In the genomic region with DNA sequence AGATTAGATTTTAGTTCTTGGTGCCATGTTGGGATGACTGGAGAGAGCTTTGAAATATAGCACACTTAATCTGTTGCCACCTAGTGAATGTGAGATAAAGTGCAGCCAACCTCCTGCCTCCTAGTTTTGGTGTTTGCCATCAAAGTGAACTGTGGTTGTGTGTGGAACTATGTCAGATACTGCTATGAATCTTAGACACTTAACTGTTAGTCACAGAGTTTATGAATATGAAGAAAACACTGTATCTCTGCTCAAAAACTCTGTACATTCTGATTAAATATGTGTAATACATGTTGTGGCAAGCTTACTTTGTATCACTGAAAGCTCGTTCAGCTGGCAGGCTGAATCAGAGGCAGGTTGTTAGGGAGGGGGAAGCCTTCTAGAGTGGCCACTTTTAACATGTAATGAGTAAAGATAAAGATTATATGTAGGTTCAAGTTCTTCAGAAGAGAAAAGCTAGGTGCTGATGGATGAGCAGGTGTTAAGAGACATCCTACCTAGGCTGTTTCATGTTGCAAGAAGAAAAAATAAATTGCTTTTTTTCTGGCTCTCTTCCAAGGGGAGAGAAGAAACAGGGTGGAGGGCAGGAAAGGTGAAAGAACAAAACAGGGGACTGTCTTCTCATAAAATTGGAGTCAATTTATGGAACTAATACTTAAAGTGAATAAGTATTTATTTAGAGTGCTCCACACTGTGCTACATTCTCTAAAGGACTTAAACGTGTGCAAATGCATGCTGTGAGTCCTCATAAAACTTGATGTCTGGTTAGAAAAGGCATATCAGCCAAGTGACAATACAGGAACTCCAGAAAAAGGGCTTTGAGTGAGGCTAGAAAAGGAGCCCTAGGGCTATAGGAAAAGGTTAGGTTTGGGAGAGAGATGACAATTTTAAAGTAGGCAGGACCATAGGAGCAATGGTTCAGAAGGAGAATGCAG, we compare ENCODE assay signal across 8 cellular contexts. TPM values are rescaled to one million over a fixed set of nuclear protein-coding genes. Genes with fewer than 3 reads are reported as not detected.
DNase-seq lines count a peak whose midpoint lies in the region; ATAC-seq, FAIRE-seq and TF ChIP-seq lines count a peak whose summit lies in the region.

No MANE protein-coding gene starts in this region.

- H3K36me3 ChIP-seq in endothelial cell of umbilical vein (ENCODE audit: control insufficient read depth in 2 of 2, extremely low read depth in 1 of 2, insufficient read depth in 2 of 2, low read length in 2 of 2) (no peaks in the 10 kb centered on the region), neuronal stem cell (replicated peaks in 1 of 2; ENCODE audit: control insufficient read depth in 2 of 2, insufficient read depth in 2 of 2, low read length in 2 of 2) (no peaks in the 10 kb centered on the region)

- TF ChIP-seq CTCF in GM12872 (IDR thresholded peaks at IDR 0.05; ENCODE audit: insufficient read depth, low read depth, low read length) (peak; percentile 39; the same call in 2 of the 3 replicates), endothelial cell of umbilical vein (IDR thresholded peaks at IDR 0.05; ENCODE audit: extremely low read depth in 1 of 2, insufficient read depth in 1 of 2, low read depth in 1 of 2, low read length in 2 of 2) (peak; percentile 52), retinal pigment epithelial cell (conservative IDR thresholded peaks at IDR 0.05; ENCODE audit: low read depth, low read length) (peak; percentile 58)

- intact Hi-C loops in endothelial cell of umbilical vein (cut with micrococcal nuclease), result loop anchor here (10.0 kb wide), 1 partner anchor 278 kb away; no protein-coding TSS in a partner anchor

- TF ChIP-seq POLR2A in endothelial cell of umbilical vein (IDR thresholded peaks at IDR 0.05; ENCODE audit: low read depth, low read length), result no peak

- no TSS peak for BruUV-seq in endothelial cell of umbilical vein (replicated peaks; lab: Mats Ljungman, UMichigan)

- no peaks in the 10 kb centered on the region for H3K79me1 ChIP-seq in neuronal stem cell (ENCODE audit: low read depth, low read length)

- dilution Hi-C loops in endothelial cell of umbilical vein (cut with MboI; ENCODE audit: extremely low pct_ligation_motif_present, low sequenced_read_pairs), result no loop called here

- FAIRE-seq in endothelial cell of umbilical vein (lab: Jason Lieb, UNC), result peak; percentile 68

- H3K4me3 ChIP-seq in endothelial cell of umbilical vein (replicated peaks in 1 of 3; ENCODE audit: insufficient read depth in 1 of 3, low read depth in 1 of 3, low read length in 3 of 3) (no peak overlapping the region), retinal pigment epithelial cell (ENCODE audit: low read length) (no peak overlapping the region), neuronal stem cell (ENCODE audit: low read length in 2 of 2) (no peak overlapping the region)

- no peaks in the 10 kb centered on the region for H3K9me3 ChIP-seq in endothelial cell of umbilical vein (replicated peaks; ENCODE audit: control insufficient read depth, insufficient read depth, low read length)
- no peaks in the 10 kb centered on the region for H3K9me3 ChIP-seq in neuronal stem cell (replicated peaks in 1 of 2; ENCODE audit: control insufficient read depth in 2 of 2, insufficient read depth in 1 of 2, low read depth in 1 of 2, low read length in 2 of 2)

- no peak for ATAC-seq in GM21360 (IDR thresholded peaks at IDR 0.05; ENCODE audit: unreplicated experiment)
- ATAC-seq in HG03457 (IDR thresholded peaks at IDR 0.05; ENCODE audit: unreplicated experiment), result no peak

- H3K4me2 ChIP-seq in endothelial cell of umbilical vein (ENCODE audit: insufficient read depth, low read length) (no peak overlapping the region), neuronal stem cell (ENCODE audit: insufficient read depth, low read length, poor library complexity, severe bottlenecking) (no peak overlapping the region)

- H3K27ac ChIP-seq in endothelial cell of umbilical vein (ENCODE audit: insufficient read depth, low read depth, low read length) (peak overlapping the region; percentile 96), neuronal stem cell (replicated peaks; ENCODE audit: low read length) (no peak overlapping the region)

- peaks cover 67% of the 10 kb centered on the region for H3K4me1 ChIP-seq in endothelial cell of umbilical vein (ENCODE audit: control insufficient read depth, extremely low read depth, insufficient read depth, low read length)
- no peaks in the 10 kb centered on the region for H3K4me1 ChIP-seq in neuronal stem cell (ENCODE audit: control insufficient read depth in 2 of 2, insufficient read depth in 1 of 2, low read depth in 1 of 2, low read length in 2 of 2)

- DNase-seq in ACHN (peak; percentile 75), NCI-H345 treated with DMSO at 0.1 percent for 48 hours (lab: John Stamatoyannopoulos, UW; ENCODE audit: unreplicated experiment) (peak; percentile 77), endothelial cell of umbilical vein (ENCODE audit: low read depth, low spot score) (peak; percentile 87), retinal pigment epithelial cell (ENCODE audit: low read depth) (no peak), neuronal stem cell (ENCODE audit: low spot score) (no peak)

- H3K23ac ChIP-seq in neuronal stem cell (ENCODE audit: low read depth, low read length, poor library complexity), result no peak overlapping the region

- H3K27me3 ChIP-seq in endothelial cell of umbilical vein (ENCODE audit: control insufficient read depth in 2 of 2, insufficient read depth in 2 of 2, low read length in 2 of 2) (no peaks in the 10 kb centered on the region), neuronal stem cell (ENCODE audit: control insufficient read depth in 3 of 3, insufficient read depth in 3 of 3, low read depth in 1 of 3, low read length in 3 of 3) (peaks cover 0 to 4% (median 0%) of the 10 kb centered on the region in 3 experiments)

- no peaks in the 10 kb centered on the region for H3K79me2 ChIP-seq in endothelial cell of umbilical vein (ENCODE audit: control insufficient read depth, insufficient read depth, low read length)

- no peak overlapping the region for H3K18ac ChIP-seq in neuronal stem cell (ENCODE audit: low read length)

- H2AK5ac ChIP-seq in neuronal stem cell (ENCODE audit: low read depth, low read length), result no peak overlapping the region

- no peak overlapping the region for H2BK15ac ChIP-seq in neuronal stem cell (ENCODE audit: low read length)

- H3K4ac ChIP-seq in neuronal stem cell (ENCODE audit: low read length), result no peak overlapping the region

- H4K8ac ChIP-seq in neuronal stem cell (ENCODE audit: low read depth, low read length), result no peak overlapping the region

- in situ Hi-C loops in ACHN (cut with HindIII; ENCODE audit: low pct_ligation_motif_present, low pct_unique_long_range_greater_than_20kb, low sequenced_read_pairs), result no loop called here

- H4K20me1 ChIP-seq in endothelial cell of umbilical vein (replicated peaks; ENCODE audit: control insufficient read depth, extremely low read depth, insufficient read depth, low read length), result no peaks in the 10 kb centered on the region

- H2BK12ac ChIP-seq in neuronal stem cell (ENCODE audit: low read length), result no peak overlapping the region

- no CpG with 5 or more reads among the region's 2 CpGs for WGBS in neuronal stem cell (ENCODE audit: extremely low coverage in 2 of 2, insufficient read length in 2 of 2, insufficient replicate concordance in 1 of 2), 2 donors

- POLR2A ChIA-PET in endothelial cell of umbilical vein (lab: Charles Lee), result interaction anchor here (1.9 to 4.6 kb wide), 2 partner anchors 15 to 35 kb away, joined by 7 to 49 read pairs; a partner anchor contains a TSS

- H4K91ac ChIP-seq in neuronal stem cell (ENCODE audit: low read depth, low read length, poor library complexity), result no peak overlapping the region

- peak overlapping the region; percentile 78 for H3K9ac ChIP-seq in endothelial cell of umbilical vein (replicated peaks; ENCODE audit: extremely low read depth, insufficient read depth, low read length)
- H3K9ac ChIP-seq in neuronal stem cell (ENCODE audit: low read depth, low read length, poor library complexity), result no peak overlapping the region

- H2BK5ac ChIP-seq in neuronal stem cell (ENCODE audit: low read length), result no peak overlapping the region

- H3K9me1 ChIP-seq in endothelial cell of umbilical vein (replicated peaks; ENCODE audit: control insufficient read depth, extremely low read depth, insufficient read depth, low read length), result no peaks in the 10 kb centered on the region

- H2BK120ac ChIP-seq in neuronal stem cell (ENCODE audit: low read depth, low read length), result no peak overlapping the region

- H3K14ac ChIP-seq in neuronal stem cell (ENCODE audit: low read length), result no peak overlapping the region

- no peak overlapping the region for H2AFZ ChIP-seq in endothelial cell of umbilical vein (ENCODE audit: low read depth, low read length)
- no peak overlapping the region for H2AFZ ChIP-seq in neuronal stem cell (ENCODE audit: low read length)

- CTCF ChIA-PET in endothelial cell of umbilical vein (lab: Charles Lee), result interaction anchor here (0.8 to 9.6 kb wide), 23 partner anchors 8 to 480 kb away, joined by 3 to 284 read pairs (median 7); a partner anchor contains a TSS

TF ChIP-seq in endothelial cell of umbilical vein, 7 proteins besides CTCF, POLR2A, EP300 and RAD21:
- TF ChIP-seq, protein P1, sequence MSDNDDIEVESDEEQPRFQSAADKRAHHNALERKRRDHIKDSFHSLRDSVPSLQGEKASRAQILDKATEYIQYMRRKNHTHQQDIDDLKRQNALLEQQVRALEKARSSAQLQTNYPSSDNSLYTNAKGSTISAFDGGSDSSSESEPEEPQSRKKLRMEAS (IDR thresholded peaks at IDR 0.05; ENCODE audit: insufficient read depth, insufficient read length), result no peak
- TF ChIP-seq GATA2 (IDR thresholded peaks at IDR 0.05; ENCODE audit: insufficient read depth, insufficient read length, low read depth, low read length), result no peak
- no peak for TF ChIP-seq MYC (IDR thresholded peaks at IDR 0.05; ENCODE audit: low read depth, low read length)
- no peak for TF ChIP-seq EZH2 (IDR thresholded peaks at IDR 0.05; ENCODE audit: borderline replicate concordance, low read depth, low read length, severe bottlenecking)
- TF ChIP-seq FOS (IDR thresholded peaks at IDR 0.05; ENCODE audit: borderline replicate concordance, insufficient read depth, low read length), result no peak
- no peak for TF ChIP-seq JUN (IDR thresholded peaks at IDR 0.05; ENCODE audit: borderline replicate concordance, insufficient read depth, insufficient read length, low read depth)
- no peak for TF ChIP-seq POLR2AphosphoS5 (IDR thresholded peaks at IDR 0.05; ENCODE audit: insufficient read depth, low read depth, low read length)

RNA-seq across cellular contexts. Expression of a gene that starts 14.1 kb away (rescaled TPM):
- 703 and 734 TPM in 2 replicates for total RNA-seq in endothelial cell of umbilical vein
- polyA plus RNA-seq in endothelial cell of umbilical vein, result 588 and 591 TPM in 2 replicates
- polyA plus RNA-seq in endothelial cell of umbilical vein (2011; cell fraction: cytosol; rRNA removed), result 325 and 368 TPM in 2 replicates
- 2,332 and 2,533 TPM in 2 replicates for polyA plus RNA-seq in endothelial cell of umbilical vein (2011; cell fraction: nucleus; rRNA removed)
- polyA plus RNA-seq in endothelial cell of umbilical vein (2012), result 625 and 739 TPM in 2 replicates
- polyA minus RNA-seq in endothelial cell of umbilical vein, result 1,649 and 1,751 TPM in 2 replicates
- polyA minus RNA-seq in endothelial cell of umbilical vein (2011; cell fraction: cytosol; rRNA and poly(A)+ RNA removed), result 25.5 TPM
- polyA minus RNA-seq in endothelial cell of umbilical vein (2011; cell fraction: nucleus; rRNA and poly(A)+ RNA removed), result 1,355 and 1,366 TPM in 2 replicates
- 98.3 TPM for polyA plus RNA-seq in neuronal stem cell (2013, experiment 1 of 2)
- 101 TPM for polyA plus RNA-seq in neuronal stem cell (2013, experiment 2 of 2)

Comparison
In these comparisons a context has a peak if more than half of its experiments do, and no peak if none do; other contexts are left out.
1. DNase-seq: peak in ACHN (single experiment), NCI-H345 treated with DMSO at 0.1 percent for 48 hours (single experiment) and endothelial cell of umbilical vein (single experiment); none in retinal pigment epithelial cell (single experiment) and neuronal stem cell (single experiment).
2. Peak in every context shown above with its lines, with median percentiles within 50 percentile points of each other: CTCF ChIP-seq.